In genomic region chr3:15377961-15378791, GRCh38 we compare ENCODE assay signal across 8 cellular contexts. TPM values are rescaled to one million over a fixed set of nuclear protein-coding genes. Genes with fewer than 3 reads are reported as not detected.
DNase-seq lines count a peak whose midpoint lies in the region; ATAC-seq, FAIRE-seq and TF ChIP-seq lines count a peak whose summit lies in the region.

No MANE protein-coding gene starts in this region.

- ATAC-seq in GM21529 (IDR thresholded peaks at IDR 0.05; ENCODE audit: unreplicated experiment): peak; percentile 92
- peak; percentile 99 for ATAC-seq in mucosa of descending colon

- H3K4me1 ChIP-seq in OCI-LY1 (ENCODE audit: insufficient read depth, low read length, severe bottlenecking): peaks cover 9% of the 10 kb centered on the region
- no peaks in the 10 kb centered on the region for H3K4me1 ChIP-seq in mucosa of descending colon (ENCODE audit: low read depth)

- intact Hi-C loops in mucosa of descending colon (cut with DNase I, micrococcal nuclease): loop anchor here (10.0 kb wide), 1 partner anchor 113 kb away; no protein-coding TSS in a partner anchor

- H3K4me2 ChIP-seq in OCI-LY1 (ENCODE audit: low read length): peak overlapping the region; percentile 55

- no peaks in the 10 kb centered on the region for H4K20me1 ChIP-seq in OCI-LY1 (ENCODE audit: insufficient read depth, low read length)

- H3K27me3 ChIP-seq in OCI-LY1 (ENCODE audit: insufficient read depth, low read length): no peaks in the 10 kb centered on the region

- peak overlapping the region; percentile 42 for H3K4me3 ChIP-seq in OCI-LY1 (ENCODE audit: low read depth, low read length, poor library complexity, severe bottlenecking)
- no peak overlapping the region for H3K4me3 ChIP-seq in epithelial cell of esophagus (ENCODE audit: low read length)
- H3K4me3 ChIP-seq in mucosa of descending colon: no peak overlapping the region

- no peak for DNase-seq in D721Med (ENCODE audit: insufficient read length, low spot score)
- peak; percentile 74 for DNase-seq in HuH-7 (ENCODE audit: low spot score)
- DNase-seq in activated CD8-positive, alpha-beta memory T cell treated with anti-CD3 and anti-CD28 coated beads, Interleukin-2, amount 50 U/mL, for 48 hours: peak; percentile 92
- peak; percentile 93 for DNase-seq in epithelial cell of esophagus (ENCODE audit: low read depth)
- peak; percentile 93 to 97 (median 94) for DNase-seq in mucosa of descending colon
- DNase-seq in stimulated activated CD8-positive, alpha-beta memory T cell treated with anti-CD3 and anti-CD28 coated beads, Interleukin-4, amount 100 ng/mL, for 24 hours (ENCODE audit: low read depth): peak; percentile 86

- peak; percentile 81 for FAIRE-seq in D721Med (lab: Jason Lieb, UNC)

- H3K36me3 ChIP-seq in OCI-LY1 (ENCODE audit: insufficient read depth, low read length): no peaks in the 10 kb centered on the region
- H3K36me3 ChIP-seq in mucosa of descending colon (ENCODE audit: low read depth): no peaks in the 10 kb centered on the region

- no peaks in the 10 kb centered on the region for H3K9me3 ChIP-seq in OCI-LY1 (ENCODE audit: low read length)
- H3K9me3 ChIP-seq in mucosa of descending colon: no peaks in the 10 kb centered on the region

- no peaks in the 10 kb centered on the region for H3F3A ChIP-seq in OCI-LY1 (ENCODE audit: insufficient read depth, low read length)

- TF ChIP-seq CTCF in D721Med (IDR thresholded peaks at IDR 0.05; ENCODE audit: insufficient read depth, missing control alignments) (peak; percentile 81), OCI-LY1 (IDR thresholded peaks at IDR 0.05; ENCODE audit: low read length) (peak; percentile 91), epithelial cell of esophagus (IDR thresholded peaks at IDR 0.05; ENCODE audit: insufficient read depth, low read depth, low read length, missing control alignments) (peak; percentile 86), mucosa of descending colon (IDR thresholded peaks at IDR 0.05) (peak; percentile 83)

- no peaks in the 10 kb centered on the region for H3K79me2 ChIP-seq in OCI-LY1 (ENCODE audit: insufficient read depth, low read length)

- peak overlapping the region; percentile 32; the same call in 1 of the 2 replicates for H3K9ac ChIP-seq in OCI-LY1 (ENCODE audit: low read length)

- H3K27ac ChIP-seq in OCI-LY1 (ENCODE audit: low read depth, low read length, poor library complexity, severe bottlenecking): peak overlapping the region; percentile 66

- peak overlapping the region; percentile 99 for H2AFZ ChIP-seq in OCI-LY1 (ENCODE audit: low read length)

- H3K9me2 ChIP-seq in OCI-LY1 (ENCODE audit: low read depth, low read length): no peaks in the 10 kb centered on the region

RNA-seq across cellular contexts. Expression of gene SH3BP5, which starts 45.8 kb away (rescaled TPM):
- 10 to 100 TPM in 2 of 3 donors, 1 to 10 TPM in 1; 5.9 to 20.8 (median 10.9) TPM for total RNA-seq in mucosa of descending colon

RNA-seq across cellular contexts. Expression of gene METTL6, which starts 49.2 kb away (rescaled TPM):
- 10 to 100 TPM; 10.1 to 13.7 (median 10.1) TPM for total RNA-seq in mucosa of descending colon

RNA-seq across cellular contexts. Expression of gene EAF1, which starts 49.2 kb away (rescaled TPM):
- 10 to 100 TPM; 15.6 to 23.4 (median 21.3) TPM for total RNA-seq in mucosa of descending colon
